Comparison of ENCODE assay signal across 6 cellular contexts in the genomic region with DNA sequence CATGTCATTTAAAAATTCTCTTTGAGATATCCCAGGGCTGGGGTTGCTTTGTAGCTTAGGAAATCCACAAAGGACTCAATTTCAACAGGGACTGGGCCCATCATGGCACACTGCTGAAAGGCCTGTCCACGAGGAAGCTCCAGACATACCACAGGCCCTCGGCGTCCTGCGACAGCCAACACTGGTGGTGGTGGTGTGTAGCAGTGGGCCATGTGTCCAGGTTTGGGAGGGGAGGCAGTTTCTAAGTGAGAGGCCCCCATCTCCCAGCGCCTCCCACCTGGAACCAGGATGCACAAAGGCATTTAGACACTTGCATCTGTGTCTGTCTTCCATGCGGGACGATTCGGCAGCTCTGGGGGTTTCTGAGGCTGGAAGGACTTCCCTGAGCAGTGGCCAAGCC.
"Had no signal": no experiment of that assay in that cellular context is flagged by ENCODE, and none has a peak within 500 bp of the region (broad histone marks: within the 10 kb centered on the region; RNA-seq: fewer than 3 reads in every experiment).

No MANE protein-coding gene starts in this region.

- H3K9me3 ChIP-seq: SK-N-SH had no signal

- DNase-seq: MV-4-11, NCI-H1048, NCI-H1436 treated with DMSO at 0.1 percent for 48 hours, NCI-H187 treated with DMSO at 0.1 percent for 48 hours had no signal

- FAIRE-seq: RCC 7860 had no signal

- H3K4me2 ChIP-seq: SK-N-SH had no signal

- H3K9ac ChIP-seq: SK-N-SH had no signal
